32 cellular contexts compared by ENCODE assay signal in the genomic region with DNA sequence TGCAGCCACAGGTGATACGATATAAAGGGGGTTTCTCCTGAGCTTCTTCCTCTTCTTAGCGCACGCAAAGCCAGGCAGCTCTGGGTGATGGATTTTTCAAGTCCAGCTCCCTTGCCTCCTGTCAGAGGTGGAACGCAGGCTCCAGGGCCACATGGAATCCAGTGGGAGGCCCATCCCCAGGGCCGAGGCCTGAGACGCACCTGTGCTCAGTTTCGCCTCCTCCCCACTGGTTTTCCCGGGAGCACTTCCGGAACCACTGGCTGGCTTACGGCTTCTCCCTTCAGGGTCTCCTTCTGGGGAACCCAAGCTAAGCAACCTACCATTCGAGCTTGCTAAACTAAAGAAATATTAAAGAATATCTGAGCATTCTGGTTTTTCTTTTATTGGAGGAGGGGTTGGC.
"Had no signal": no experiment of that assay in that cellular context is flagged by ENCODE, and none has a peak within 500 bp of the region (broad histone marks: within the 10 kb centered on the region; RNA-seq: fewer than 3 reads in every experiment).

No MANE protein-coding gene starts in this region.

- H3K9me3 ChIP-seq: esophagus muscularis mucosa, gastrocnemius medialis, heart left ventricle had no signal

- H3K4me3 ChIP-seq: coronary artery, dorsolateral prefrontal cortex, esophagus muscularis mucosa, gastrocnemius medialis, heart left ventricle had no signal

- H3K27me3 Mint-ChIP-seq: activated CD4-positive, alpha-beta memory T cell treated with anti-CD3 and anti-CD28 coated beads for 36 hours; activated CD4-positive, alpha-beta T cell treated with anti-CD3 and anti-CD28 coated beads for 36 hours; activated CD4-positive, alpha-beta T cell treated with anti-CD3 and anti-CD28 coated beads, Interleukin-2, amount 10 ng/mL, durations not matched to agents 24 days and 14 days; activated naive CD8-positive, alpha-beta T cell; activated T-helper 17 cell treated with anti-CD3 and anti-CD28 coated beads, Interleukin-2, amount 50 U/mL, for 72 hours; central memory CD8-positive, alpha-beta T cell; dendritic cell treated with granulocyte-macrophage colony-stimulating factor and Interleukin-4, amounts not matched to agents 40 ng/mL and 50 ng/mL, for 4 days; T-helper 17 cell had no signal

- H3K27ac Mint-ChIP-seq: activated CD4-positive, alpha-beta memory T cell treated with anti-CD3 and anti-CD28 coated beads for 36 hours; activated CD4-positive, alpha-beta T cell treated with anti-CD3 and anti-CD28 coated beads for 36 hours; activated CD4-positive, alpha-beta T cell treated with anti-CD3 and anti-CD28 coated beads, Interleukin-2, amount 10 ng/mL, durations not matched to agents 24 days and 14 days; activated CD8-positive, alpha-beta T cell treated with anti-CD3 and anti-CD28 coated beads, Interleukin-2, amount 10 ng/mL, durations not matched to agents 7 days and 5 days; activated naive CD8-positive, alpha-beta T cell; activated T-helper 17 cell treated with anti-CD3 and anti-CD28 coated beads, Interleukin-2, amount 50 U/mL, for 72 hours; dendritic cell treated with granulocyte-macrophage colony-stimulating factor and Interleukin-4, amounts not matched to agents 40 ng/mL and 50 ng/mL, for 4 days; endodermal cell; T-helper 17 cell; T-helper 2 cell treated with Interferon-gamma antibody and Interleukin-4, amounts not matched to agents 5 μg/mL and 100 μg/mL, for 36 hours had no signal

- H3K27me3 ChIP-seq: brain microvascular endothelial cell, dorsolateral prefrontal cortex, esophagus muscularis mucosa, foreskin keratinocyte, gastrocnemius medialis, heart left ventricle had no signal

- DNase-seq: activated CD4-positive, alpha-beta memory T cell treated with anti-CD3 and anti-CD28 coated beads for 36 hours; activated CD4-positive, alpha-beta T cell treated with anti-CD3 and anti-CD28 coated beads for 36 hours; activated CD4-positive, alpha-beta T cell treated with anti-CD3 and anti-CD28 coated beads, Interleukin-2, amount 10 ng/mL, durations not matched to agents 24 days and 14 days; activated CD4-positive, CD25-positive, alpha-beta regulatory T cell; activated CD4-positive, CD25-positive, alpha-beta regulatory T cell treated with anti-CD3 and anti-CD28 coated beads, Interleukin-2, amount 50 U/mL, for 72 hours; activated CD8-positive, alpha-beta T cell treated with anti-CD3 and anti-CD28 coated beads, Interleukin-2, amount 10 ng/mL, durations not matched to agents 7 days and 5 days; activated effector memory CD4-positive, alpha-beta T cell treated with Interleukin-2 at 50 U/mL for 16 hours; activated gamma-delta T cell treated with Interleukin-2 at 50 U/mL for 16 hours; activated naive CD4-positive, alpha-beta T cell treated with anti-CD3 and anti-CD28 coated beads, Interleukin-2, amount 50 U/mL, for 16 hours; activated naive CD4-positive, alpha-beta T cell treated with Interleukin-2 at 50 U/mL for 16 hours; activated T-cell treated with anti-CD3 and anti-CD28 coated beads, Interleukin-2, amount 50 U/mL, for 4 hours; amniotic stem cell; anterior cingulate cortex; brain microvascular endothelial cell; dorsolateral prefrontal cortex; effector memory CD4-positive, alpha-beta T cell; erythroblast; foreskin keratinocyte; gastrocnemius medialis; glutamatergic neuron; heart left ventricle; T-helper 1 cell; T-helper 17 cell; T1000 had no signal

- H3K4me1 Mint-ChIP-seq: activated CD4-positive, alpha-beta T cell treated with anti-CD3 and anti-CD28 coated beads, Interleukin-2, amount 10 ng/mL, durations not matched to agents 24 days and 14 days had no signal

- H3K4me3 Mint-ChIP-seq: activated CD4-positive, alpha-beta memory T cell treated with anti-CD3 and anti-CD28 coated beads for 36 hours; activated CD4-positive, alpha-beta T cell treated with anti-CD3 and anti-CD28 coated beads for 36 hours; activated CD4-positive, alpha-beta T cell treated with anti-CD3 and anti-CD28 coated beads, Interleukin-2, amount 10 ng/mL, durations not matched to agents 24 days and 14 days; activated CD8-positive, alpha-beta T cell treated with anti-CD3 and anti-CD28 coated beads, Interleukin-2, amount 10 ng/mL, durations not matched to agents 7 days and 5 days; activated naive CD8-positive, alpha-beta T cell; activated T-cell treated with anti-CD3 and anti-CD28 coated beads, Interleukin-2, amount 50 U/mL, for 4 hours; activated T-helper 17 cell treated with anti-CD3 and anti-CD28 coated beads, Interleukin-2, amount 50 U/mL, for 72 hours; central memory CD8-positive, alpha-beta T cell; dendritic cell treated with granulocyte-macrophage colony-stimulating factor and Interleukin-4, amounts not matched to agents 40 ng/mL and 50 ng/mL, for 4 days; endodermal cell; T-helper 17 cell; T-helper 2 cell treated with Interferon-gamma antibody and Interleukin-4, amounts not matched to agents 5 μg/mL and 100 μg/mL, for 36 hours had no signal

- ATAC-seq: activated CD4-positive, alpha-beta T cell treated with anti-CD3 and anti-CD28 coated beads for 36 hours; activated CD8-positive, alpha-beta T cell treated with anti-CD3 and anti-CD28 coated beads, Interleukin-2, amount 10 ng/mL, durations not matched to agents 7 days and 5 days; activated T-cell treated with anti-CD3 and anti-CD28 coated beads, Interleukin-2, amount 50 U/mL, for 4 hours; activated T-helper 17 cell treated with anti-CD3 and anti-CD28 coated beads, Interleukin-2, amount 50 U/mL, for 72 hours; gastrocnemius medialis; heart left ventricle; T-helper 17 cell had no signal

- H3K27ac ChIP-seq: brain microvascular endothelial cell, coronary artery, esophagus muscularis mucosa, foreskin keratinocyte, gastrocnemius medialis, heart left ventricle had no signal

- H3K9me3 Mint-ChIP-seq: activated CD4-positive, alpha-beta memory T cell treated with anti-CD3 and anti-CD28 coated beads for 36 hours; activated CD4-positive, alpha-beta T cell treated with anti-CD3 and anti-CD28 coated beads, Interleukin-2, amount 10 ng/mL, durations not matched to agents 24 days and 14 days; activated T-cell treated with anti-CD3 and anti-CD28 coated beads, Interleukin-2, amount 50 U/mL, for 4 hours; activated T-helper 17 cell treated with anti-CD3 and anti-CD28 coated beads, Interleukin-2, amount 50 U/mL, for 72 hours; central memory CD8-positive, alpha-beta T cell; dendritic cell treated with granulocyte-macrophage colony-stimulating factor and Interleukin-4, amounts not matched to agents 40 ng/mL and 50 ng/mL, for 4 days; endodermal cell; T-helper 2 cell treated with Interferon-gamma antibody and Interleukin-4, amounts not matched to agents 5 μg/mL and 100 μg/mL, for 36 hours had no signal

- H3K4me1 ChIP-seq: foreskin keratinocyte had no signal
